10 cellular contexts compared by ENCODE assay signal in the genomic region with DNA sequence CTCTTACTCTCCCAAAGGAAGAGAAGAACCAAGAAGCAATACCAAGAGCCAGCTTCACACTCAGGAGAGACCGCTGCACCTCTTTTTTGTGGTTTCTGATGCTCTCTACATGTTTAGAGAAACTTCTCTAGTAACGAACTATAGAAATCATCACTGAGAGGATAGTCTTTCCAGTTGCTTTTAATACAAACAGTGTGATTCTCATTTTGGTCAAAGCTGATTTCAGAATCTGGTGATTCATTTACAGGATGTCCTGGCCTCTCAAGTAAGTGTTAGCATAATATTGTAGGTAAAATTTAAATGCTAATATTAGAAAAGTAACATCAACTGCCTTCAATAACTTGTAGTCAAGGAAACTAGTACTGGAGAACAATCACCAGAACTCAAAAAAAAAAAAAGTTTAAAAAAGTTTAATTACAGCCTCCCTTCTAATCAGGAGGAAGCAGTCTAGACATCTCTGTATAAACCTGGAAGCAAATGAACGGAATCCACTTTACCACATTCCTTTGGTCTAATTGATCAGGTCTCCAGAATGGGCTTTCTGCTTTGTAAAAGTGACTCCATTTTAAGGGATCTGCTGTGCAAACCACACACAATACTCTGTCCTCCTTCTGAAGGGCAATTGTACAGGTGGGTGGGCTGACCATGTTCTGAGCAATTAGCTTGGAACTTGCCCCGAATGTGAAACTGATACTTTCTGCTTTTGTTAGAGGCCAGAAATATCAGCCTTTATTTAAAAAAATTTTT. TPM values are rescaled to one million over a fixed set of nuclear protein-coding genes. Genes with fewer than 3 reads are reported as not detected.
DNase-seq lines count a peak whose midpoint lies in the region; ATAC-seq and TF ChIP-seq lines count a peak whose summit lies in the region.
"Had no signal": no experiment of that assay in that cellular context is flagged by ENCODE, and none has a peak within 500 bp of the region (broad histone marks: within the 10 kb centered on the region; RNA-seq: fewer than 3 reads in every experiment).

No MANE protein-coding gene starts in this region.

- in situ Hi-C loops in gastrocnemius medialis (cut with MboI; ENCODE audit: low sequenced_read_pairs in 4 of 4): no loop called here

- peaks cover 13 to 20% of the 10 kb centered on the region in 2 donors for H3K4me1 ChIP-seq in gastrocnemius medialis

- peak overlapping the region; percentile 31 to 70 (median 57) for H3K27ac ChIP-seq in gastrocnemius medialis

- H3K4me3 ChIP-seq in WI38 (ENCODE audit: low read depth, low read length): peak overlapping the region; percentile 75
- peak overlapping the region; percentile 96 for H3K4me3 ChIP-seq in fibroblast of villous mesenchyme (ENCODE audit: low read depth, low read length)
- H3K4me3 ChIP-seq in gastrocnemius medialis: peak overlapping the region in 2 of 4 donors; percentile 60 to 65
- H3K4me3 ChIP-seq: right lobe of liver had no signal

- TF ChIP-seq POLR2A in gastrocnemius medialis (IDR thresholded peaks at IDR 0.05): no peak

- peaks cover 22 to 25% (median 24%) of the 10 kb centered on the region in 3 donors for H3K27me3 ChIP-seq in gastrocnemius medialis

- H3K9me3 ChIP-seq in gastrocnemius medialis: no peaks in the 10 kb centered on the region
- H3K9me3 ChIP-seq: right lobe of liver had no signal

- TF ChIP-seq CTCF in WI38 (IDR thresholded peaks at IDR 0.05; ENCODE audit: low read depth, low read length) (no peak), fibroblast of villous mesenchyme (IDR thresholded peaks at IDR 0.05; ENCODE audit: insufficient read depth, low read depth, low read length) (no peak), gastrocnemius medialis (IDR thresholded peaks at IDR 0.05 in 4 of 5, conservative IDR thresholded peaks at IDR 0.05 in 1 of 5) (no peak)

- intact Hi-C loops in gastrocnemius medialis (cut with DNase I; ENCODE audit: low total_unique reads): no loop called here

- ATAC-seq in gastrocnemius medialis: no peak
- ATAC-seq in GM21367 (IDR thresholded peaks at IDR 0.05; ENCODE audit: unreplicated experiment): no peak
- ATAC-seq: right lobe of liver had no signal

- H3K36me3 ChIP-seq in gastrocnemius medialis: no peaks in the 10 kb centered on the region

- DNase-seq in GM03348 (ENCODE audit: low spot score) (peak; percentile 29), fibroblast of villous mesenchyme (ENCODE audit: low read depth) (peak; percentile 58), gastrocnemius medialis (no peak), NCI-H1092 treated with DMSO at 0.1 percent for 48 hours (lab: John Stamatoyannopoulos, UW) (no peak), NCI-H748 (lab: John Stamatoyannopoulos, UW; ENCODE audit: unreplicated experiment) (no peak), NCI-H2081 treated with DMSO at 0.1 percent for 48 hours (lab: John Stamatoyannopoulos, UW) (no peak)
- DNase-seq: cortex of kidney, right lobe of liver had no signal

RNA-seq across cellular contexts. Expression of a gene that starts 3.0 kb away (rescaled TPM):
- total RNA-seq in fibroblast of villous mesenchyme (438 and 483 TPM in 2 replicates), gastrocnemius medialis (10 to 100 TPM; 14.5 to 56.6 (median 29.8) TPM)

Comparison
In these comparisons a context has a peak if more than half of its experiments do, and no peak if none do; other contexts are left out.
1. DNase-seq: peak in GM03348 (single experiment) and fibroblast of villous mesenchyme (single experiment); none in gastrocnemius medialis (0 of 2), NCI-H1092 treated with DMSO at 0.1 percent for 48 hours (single experiment), NCI-H748 (single experiment) and NCI-H2081 treated with DMSO at 0.1 percent for 48 hours (single experiment).